In the genomic region with DNA sequence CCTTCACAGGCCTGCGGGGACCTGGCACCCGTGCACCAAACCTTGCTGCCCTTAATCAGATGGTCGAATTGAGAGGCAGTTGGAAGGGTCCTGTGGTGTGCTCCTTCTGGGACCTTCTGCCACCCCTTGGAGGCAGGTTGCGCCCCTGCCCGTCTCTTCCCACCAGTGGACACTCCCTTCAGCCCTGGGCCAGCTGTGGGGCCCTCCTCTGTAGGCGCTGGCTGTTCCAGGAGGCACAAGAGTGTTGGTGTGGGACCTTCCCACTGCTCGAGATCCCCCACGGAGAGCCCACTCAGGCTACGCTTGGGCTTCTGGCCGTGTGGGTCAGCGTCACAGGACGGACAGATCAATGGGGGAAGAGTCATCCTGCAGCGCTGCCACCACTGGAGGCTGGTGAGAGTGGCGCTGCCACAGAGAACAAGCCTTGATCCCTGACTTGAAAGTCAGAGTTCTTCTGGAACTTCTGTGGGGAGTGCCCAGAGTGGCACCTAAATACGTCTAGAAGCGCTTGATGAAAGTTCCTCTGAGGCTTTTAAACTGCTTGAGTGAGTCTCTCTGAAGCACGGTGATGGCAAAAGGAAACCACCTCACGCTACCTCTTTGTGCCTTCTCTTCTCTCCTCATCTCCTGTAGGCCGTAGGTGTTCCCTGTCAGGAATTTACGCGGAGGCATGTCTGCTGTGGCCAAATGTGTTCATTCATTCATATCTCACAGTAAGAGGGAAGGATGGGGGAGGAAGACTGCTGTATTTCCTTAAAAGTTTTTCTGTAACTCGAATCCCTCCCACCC, we compare ENCODE assay signal across 17 cellular contexts. TPM values are rescaled to one million over a fixed set of nuclear protein-coding genes. Genes with fewer than 3 reads are reported as not detected.
DNase-seq lines count a peak whose midpoint lies in the region; ATAC-seq, FAIRE-seq and TF ChIP-seq lines count a peak whose summit lies in the region.
"Had no signal": no experiment of that assay in that cellular context is flagged by ENCODE, and none has a peak within 500 bp of the region (broad histone marks: within the 10 kb centered on the region; RNA-seq: fewer than 3 reads in every experiment).

No MANE protein-coding gene starts in this region.

- H3K27ac Mint-ChIP-seq in MCF 10A (ENCODE audit: low read depth, unreplicated experiment) = peak overlapping the region; percentile 27
- H3K27ac Mint-ChIP-seq in T-helper 17 cell = peak overlapping the region; percentile 69
- H3K27ac Mint-ChIP-seq in stimulated activated naive B cell treated with anti-CD40 and anti-IgM and Interleukin-4, amounts not matched to agents 10 μg/mL and 1 μg/mL and 100 μg/mL, for 72 hours = peak overlapping the region; percentile 78

- no peaks in the 10 kb centered on the region for H3K9me3 Mint-ChIP-seq in MCF 10A (ENCODE audit: unreplicated experiment)
- H3K9me3 Mint-ChIP-seq in stimulated activated naive B cell treated with anti-CD40 and anti-IgM and Interleukin-4, amounts not matched to agents 10 μg/mL and 1 μg/mL and 100 μg/mL, for 72 hours = no peaks in the 10 kb centered on the region

- no TSS peak for BruUV-seq in MCF 10A (replicated peaks; lab: Mats Ljungman, UMichigan)

- H3K4me3 Mint-ChIP-seq in MCF 10A (ENCODE audit: unreplicated experiment) (no peak overlapping the region), T-helper 17 cell (peak overlapping the region; percentile 33)
- peak overlapping the region in 1 of 2 donors; percentile 37 for H3K4me3 Mint-ChIP-seq in stimulated activated naive B cell treated with anti-CD40 and anti-IgM and Interleukin-4, amounts not matched to agents 10 μg/mL and 1 μg/mL and 100 μg/mL, for 72 hours

- WGBS in thyroid gland, 2 donors = 86 to 95% methylated on average over 13 to 19 of the region's 22 CpGs

- peaks cover 14% of the 10 kb centered on the region for H3K4me1 Mint-ChIP-seq in MCF 10A (ENCODE audit: insufficient read depth, unreplicated experiment)
- peaks cover 47% of the 10 kb centered on the region for H3K4me1 Mint-ChIP-seq in T-helper 17 cell
- H3K4me1 Mint-ChIP-seq in stimulated activated naive B cell treated with anti-CD40 and anti-IgM and Interleukin-4, amounts not matched to agents 10 μg/mL and 1 μg/mL and 100 μg/mL, for 72 hours = peaks cover 43 to 81% of the 10 kb centered on the region in 2 donors

- POLR2A ChIA-PET in MCF 10A (lab: Yijun Ruan, JAX) = interaction anchor here (1.3 kb wide), 2 partner anchors 11 to 47 kb away, joined by 3 to 4 read pairs; no protein-coding TSS in a partner anchor

- no peak for ATAC-seq in T-helper 17 cell
- ATAC-seq in stimulated activated naive B cell treated with anti-CD40 and anti-IgM and Interleukin-4, amounts not matched to agents 10 μg/mL and 1 μg/mL and 100 μg/mL, for 72 hours (replicated peaks) = peak; percentile 51 to 54

- intact Hi-C loops in MCF 10A (cut with micrococcal nuclease) = no loop called here
- intact Hi-C loops in breast epithelium (cut with DNase I; ENCODE audit: low total_unique reads) = no loop called here
- intact Hi-C loops in thyroid gland (cut with DNase I) = no loop called here

- no peak for DNase-seq in MCF 10A (ENCODE audit: unreplicated experiment)
- DNase-seq in breast epithelium (ENCODE audit: low spot score in 2 of 2) = no peak
- DNase-seq in T-helper 17 cell = no peak
- peak; percentile 20 for DNase-seq in kidney tubule cell (ENCODE audit: low spot score)
- DNase-seq in stimulated activated naive B cell treated with anti-CD40 and anti-IgM and Interleukin-4, amounts not matched to agents 10 μg/mL and 1 μg/mL and 100 μg/mL, for 72 hours = no peak
- no peak for DNase-seq in thyroid gland
- no peak for DNase-seq in HTR-8/SVneo (ENCODE audit: insufficient read length, low spot score)
- no peak for DNase-seq in NCI-H82 (lab: John Stamatoyannopoulos, UW)
- DNase-seq: activated T-cell treated with anti-CD3 and anti-CD28 coated beads, Interleukin-2, amount 50 U/mL, for 1 hour; GOT3; lower lobe of right lung; NCI-H1105; NCI-H774; testis had no signal

- H3K9me3 ChIP-seq in breast epithelium (no peaks in the 10 kb centered on the region), T-helper 17 cell (ENCODE audit: control insufficient read depth, low read length, poor library complexity, severe bottlenecking) (no peaks in the 10 kb centered on the region), thyroid gland (no peaks in the 10 kb centered on the region)
- H3K9me3 ChIP-seq: lower lobe of right lung, right atrium auricular region, testis had no signal

- H3K4me1 ChIP-seq in breast epithelium (no peaks in the 10 kb centered on the region), thyroid gland (peaks cover 4 to 11% of the 10 kb centered on the region in 2 donors)
- H3K4me1 ChIP-seq: lower lobe of right lung had no signal

- H3K27me3 Mint-ChIP-seq in MCF 10A (ENCODE audit: insufficient read depth, unreplicated experiment) (no peaks in the 10 kb centered on the region), T-helper 17 cell (no peaks in the 10 kb centered on the region)
- no peaks in the 10 kb centered on the region for H3K27me3 Mint-ChIP-seq in stimulated activated naive B cell treated with anti-CD40 and anti-IgM and Interleukin-4, amounts not matched to agents 10 μg/mL and 1 μg/mL and 100 μg/mL, for 72 hours

- CTCF ChIA-PET in MCF 10A (lab: Yijun Ruan, JAX) = interaction anchor here (0.5 to 0.6 kb wide), 3 partner anchors 93 to 251 kb away, joined by 3 to 4 read pairs (median 3); no protein-coding TSS in a partner anchor

- H3K36me3 ChIP-seq in breast epithelium (no peaks in the 10 kb centered on the region), thyroid gland (no peaks in the 10 kb centered on the region)
- H3K36me3 ChIP-seq: lower lobe of right lung, right atrium auricular region had no signal

- TF ChIP-seq POLR2A in breast epithelium (IDR thresholded peaks at IDR 0.05) (no peak), thyroid gland (IDR thresholded peaks at IDR 0.05) (no peak)

- TF ChIP-seq CTCF in MCF 10A (IDR thresholded peaks at IDR 0.05; ENCODE audit: unreplicated experiment) (no peak), breast epithelium (IDR thresholded peaks at IDR 0.05) (no peak), thyroid gland (IDR thresholded peaks at IDR 0.05) (no peak)

- H3K27ac ChIP-seq in breast epithelium (no peak overlapping the region), thyroid gland (no peak overlapping the region)
- H3K27ac ChIP-seq: KMS-11, lower lobe of right lung, right atrium auricular region, testis had no signal

- H3K27me3 ChIP-seq in breast epithelium (no peaks in the 10 kb centered on the region), thyroid gland (no peaks in the 10 kb centered on the region)
- H3K27me3 ChIP-seq: right atrium auricular region, testis had no signal

- H3K36me3 Mint-ChIP-seq in MCF 10A (ENCODE audit: insufficient read depth, unreplicated experiment) (peaks cover 6% of the 10 kb centered on the region), T-helper 17 cell (ENCODE audit: low read depth) (no peaks in the 10 kb centered on the region)
- H3K36me3 Mint-ChIP-seq in stimulated activated naive B cell treated with anti-CD40 and anti-IgM and Interleukin-4, amounts not matched to agents 10 μg/mL and 1 μg/mL and 100 μg/mL, for 72 hours = peaks cover 14 to 26% of the 10 kb centered on the region in 2 donors

- H3K4me3 ChIP-seq in breast epithelium = no peak overlapping the region
- no peak overlapping the region for H3K4me3 ChIP-seq in thyroid gland (replicated peaks in 1 of 3)
- H3K4me3 ChIP-seq: lower lobe of right lung, right atrium auricular region, testis had no signal

- FAIRE-seq in HTR-8/SVneo (lab: Jason Lieb, UNC) = no peak
- FAIRE-seq: frontal cortex had no signal

RNA-seq across cellular contexts. Expression of a gene that starts 48.3 kb away (rescaled TPM):
- total RNA-seq in MCF 10A (2022) = 24.3 and 25.3 TPM in 2 replicates
- 10 to 100 TPM; 13.1 to 15.7 (median 14.6) TPM for total RNA-seq in breast epithelium
- 10 to 100 TPM; 47.8 to 54.4 TPM for total RNA-seq in T-helper 17 cell
- total RNA-seq in thyroid gland = 10 to 100 TPM; 15.9 to 24.9 (median 18.6) TPM

Comparison
In these comparisons a context has a peak if more than half of its experiments do, and no peak if none do; other contexts are left out.
1. H3K27ac Mint-ChIP-seq: peak in every context shown above with its lines; median percentile 78 in stimulated activated naive B cell treated with anti-CD40 and anti-IgM and Interleukin-4, amounts not matched to agents 10 μg/mL and 1 μg/mL and 100 μg/mL, for 72 hours; 69 in T-helper 17 cell; 27 in MCF 10A.